ENCODE assay signal across 31 cellular contexts in the genomic region with DNA sequence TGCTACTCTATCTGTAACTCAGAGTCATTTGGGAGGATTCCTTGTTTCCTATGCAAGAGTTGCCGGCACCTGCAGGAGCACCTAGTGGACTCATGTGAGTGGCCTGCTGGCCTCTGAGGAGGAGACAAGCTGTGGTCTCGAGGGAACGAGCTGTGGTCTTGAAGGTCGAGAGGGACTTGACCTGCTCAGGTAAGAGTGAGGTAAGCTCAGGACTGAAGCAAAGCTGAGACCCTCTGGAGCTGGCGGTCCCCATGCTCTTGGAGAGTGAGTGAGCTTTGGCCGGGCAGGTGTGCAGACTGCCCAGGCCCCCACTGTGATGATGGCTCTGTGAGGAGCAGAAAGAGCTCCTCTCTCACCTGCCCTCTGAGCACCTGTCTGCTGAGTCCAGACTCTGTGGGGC.
"Had no signal": no experiment of that assay in that cellular context is flagged by ENCODE, and none has a peak within 500 bp of the region (broad histone marks: within the 10 kb centered on the region; RNA-seq: fewer than 3 reads in every experiment).

No MANE protein-coding gene starts in this region.

- H3K27me3 ChIP-seq: adrenal gland, body of pancreas, esophagus squamous epithelium had no signal

- H3K36me3 Mint-ChIP-seq: activated CD4-positive, alpha-beta memory T cell treated with anti-CD3 and anti-CD28 coated beads for 36 hours; activated naive CD8-positive, alpha-beta T cell treated with anti-CD3 and anti-CD28 coated beads for 36 hours had no signal

- H3K4me1 ChIP-seq: adrenal gland, body of pancreas had no signal

- H3K27ac ChIP-seq: adrenal gland, body of pancreas, esophagus squamous epithelium had no signal

- H3K4me3 ChIP-seq: adrenal gland, body of pancreas, esophagus squamous epithelium had no signal

- H3K9me3 Mint-ChIP-seq: activated CD4-positive, alpha-beta memory T cell treated with anti-CD3 and anti-CD28 coated beads for 36 hours; activated naive CD4-positive, alpha-beta T cell treated with anti-CD3 and anti-CD28 coated beads for 36 hours; activated naive CD4-positive, alpha-beta T cell treated with anti-CD3 and anti-CD28 coated beads, Interleukin-2, amount 50 U/mL, for 24 hours; activated naive CD8-positive, alpha-beta T cell treated with anti-CD3 and anti-CD28 coated beads for 36 hours; activated naive CD8-positive, alpha-beta T cell treated with anti-CD3 and anti-CD28 coated beads, Interleukin-2, amount 50 U/mL, for 24 hours; activated T-helper 1 cell treated with anti-CD3 and anti-CD28 coated beads, Interleukin-12 subunit alpha, Interleukin-12 subunit beta, Interleukin-2, Interleukin-4 antibody, amounts not matched to agents 30 ng/mL and 10 ng/mL and 1 ng/mL, durations not matched to agents 14 hours and 24 hours and 36 hours had no signal

- H3K27ac Mint-ChIP-seq: activated CD4-positive, alpha-beta memory T cell treated with anti-CD3 and anti-CD28 coated beads for 36 hours; activated CD4-positive, alpha-beta T cell treated with anti-CD3 and anti-CD28 coated beads for 36 hours; activated CD4-positive, alpha-beta T cell treated with anti-CD3 and anti-CD28 coated beads, Interleukin-2, amount 10 ng/mL, durations not matched to agents 24 days and 14 days; activated CD8-positive, alpha-beta memory T cell treated with anti-CD3 and anti-CD28 coated beads, Interleukin-2, amount 10 ng/mL, durations not matched to agents 7 days and 5 days; activated CD8-positive, alpha-beta T cell treated with anti-CD3 and anti-CD28 coated beads, Interleukin-2, amount 10 ng/mL, durations not matched to agents 7 days and 5 days; activated naive CD4-positive, alpha-beta T cell treated with anti-CD3 and anti-CD28 coated beads for 36 hours; activated naive CD4-positive, alpha-beta T cell treated with anti-CD3 and anti-CD28 coated beads, Interleukin-2, amount 50 U/mL, for 24 hours; activated naive CD8-positive, alpha-beta T cell treated with anti-CD3 and anti-CD28 coated beads for 36 hours; activated naive CD8-positive, alpha-beta T cell treated with anti-CD3 and anti-CD28 coated beads, Interleukin-2, amount 50 U/mL, for 24 hours; activated T-helper 1 cell treated with anti-CD3 and anti-CD28 coated beads, Interleukin-12 subunit alpha, Interleukin-12 subunit beta, Interleukin-2, Interleukin-4 antibody, amounts not matched to agents 30 ng/mL and 10 ng/mL and 1 ng/mL, durations not matched to agents 14 hours and 24 hours and 36 hours; activated T-helper 2 cell treated with anti-CD3 and anti-CD28 coated beads, Interferon-gamma antibody, Interleukin-2, Interleukin-4, amounts not matched to agents 10 μg/mL and 5 μg/mL and 100 μg/mL, durations not matched to agents 14 hours and 24 hours and 36 hours; effector memory CD8-positive, alpha-beta T cell had no signal

- H3K36me3 ChIP-seq: adrenal gland, esophagus squamous epithelium had no signal

- H3K4me1 Mint-ChIP-seq: activated CD4-positive, alpha-beta T cell treated with anti-CD3 and anti-CD28 coated beads for 36 hours; activated naive CD4-positive, alpha-beta T cell treated with anti-CD3 and anti-CD28 coated beads, Interleukin-2, amount 50 U/mL, for 24 hours; activated naive CD8-positive, alpha-beta T cell treated with anti-CD3 and anti-CD28 coated beads for 36 hours; activated naive CD8-positive, alpha-beta T cell treated with anti-CD3 and anti-CD28 coated beads, Interleukin-2, amount 50 U/mL, for 24 hours had no signal

- H3K9me3 ChIP-seq: adrenal gland, body of pancreas, esophagus squamous epithelium had no signal

- ATAC-seq: activated CD4-positive, alpha-beta T cell treated with anti-CD3 and anti-CD28 coated beads for 36 hours; activated CD8-positive, alpha-beta memory T cell treated with anti-CD3 and anti-CD28 coated beads, Interleukin-2, amount 10 ng/mL, durations not matched to agents 7 days and 5 days; activated CD8-positive, alpha-beta T cell treated with anti-CD3 and anti-CD28 coated beads, Interleukin-2, amount 10 ng/mL, durations not matched to agents 7 days and 5 days; activated naive CD8-positive, alpha-beta T cell treated with anti-CD3 and anti-CD28 coated beads, Interleukin-2, amount 50 U/mL, for 24 hours; body of pancreas; effector memory CD8-positive, alpha-beta T cell had no signal

- H3K4me3 Mint-ChIP-seq: activated CD4-positive, alpha-beta memory T cell treated with anti-CD3 and anti-CD28 coated beads for 36 hours; activated CD4-positive, alpha-beta T cell treated with anti-CD3 and anti-CD28 coated beads for 36 hours; activated CD4-positive, alpha-beta T cell treated with anti-CD3 and anti-CD28 coated beads, Interleukin-2, amount 10 ng/mL, durations not matched to agents 24 days and 14 days; activated CD8-positive, alpha-beta memory T cell treated with anti-CD3 and anti-CD28 coated beads, Interleukin-2, amount 10 ng/mL, durations not matched to agents 7 days and 5 days; activated CD8-positive, alpha-beta T cell treated with anti-CD3 and anti-CD28 coated beads, Interleukin-2, amount 10 ng/mL, durations not matched to agents 7 days and 5 days; activated naive CD4-positive, alpha-beta T cell treated with anti-CD3 and anti-CD28 coated beads for 36 hours; activated naive CD4-positive, alpha-beta T cell treated with anti-CD3 and anti-CD28 coated beads, Interleukin-2, amount 50 U/mL, for 24 hours; activated naive CD8-positive, alpha-beta T cell treated with anti-CD3 and anti-CD28 coated beads for 36 hours; activated naive CD8-positive, alpha-beta T cell treated with anti-CD3 and anti-CD28 coated beads, Interleukin-2, amount 50 U/mL, for 24 hours; activated T-helper 1 cell treated with anti-CD3 and anti-CD28 coated beads, Interleukin-12 subunit alpha, Interleukin-12 subunit beta, Interleukin-2, Interleukin-4 antibody, amounts not matched to agents 30 ng/mL and 10 ng/mL and 1 ng/mL, durations not matched to agents 14 hours and 24 hours and 36 hours; effector memory CD8-positive, alpha-beta T cell had no signal

- DNase-seq: activated CD4-positive, alpha-beta memory T cell treated with anti-CD3 and anti-CD28 coated beads for 36 hours; activated CD4-positive, alpha-beta T cell treated with anti-CD3 and anti-CD28 coated beads for 36 hours; activated CD4-positive, alpha-beta T cell treated with anti-CD3 and anti-CD28 coated beads, Interleukin-2, amount 10 ng/mL, durations not matched to agents 24 days and 14 days; activated CD4-positive, CD25-positive, alpha-beta regulatory T cell; activated CD4-positive, CD25-positive, alpha-beta regulatory T cell treated with anti-CD3 and anti-CD28 coated beads, Interleukin-2, amount 50 U/mL, for 72 hours; activated CD8-positive, alpha-beta memory T cell treated with anti-CD3 and anti-CD28 coated beads, Interleukin-2, amount 10 ng/mL, durations not matched to agents 7 days and 5 days; activated CD8-positive, alpha-beta memory T cell treated with anti-CD3 and anti-CD28 coated beads, Interleukin-2, amount 50 U/mL, for 4 hours; activated CD8-positive, alpha-beta T cell treated with anti-CD3 and anti-CD28 coated beads, Interleukin-2, amount 10 ng/mL, durations not matched to agents 7 days and 5 days; activated effector memory CD4-positive, alpha-beta T cell treated with anti-CD3 and anti-CD28 coated beads, Interleukin-2, amount 50 U/mL, for 16 hours; activated naive CD4-positive, alpha-beta T cell treated with anti-CD3 and anti-CD28 coated beads for 36 hours; activated naive CD8-positive, alpha-beta T cell treated with anti-CD3 and anti-CD28 coated beads for 36 hours; activated naive CD8-positive, alpha-beta T cell treated with anti-CD3 and anti-CD28 coated beads, Interleukin-2, amount 50 U/mL, for 24 hours; activated T-cell treated with anti-CD3 and anti-CD28 coated beads, Interleukin-2, amount 50 U/mL, for 1 hour; activated T-cell treated with anti-CD3 and anti-CD28 coated beads, Interleukin-2, amount 50 U/mL, for 48 hours; adrenal gland; amygdala; aorta; body of pancreas; caudate nucleus; cortex of kidney; dermis blood vessel endothelial cell; effector CD4-positive, alpha-beta T cell; effector memory CD8-positive, alpha-beta T cell; erythroblast; esophagus squamous epithelium; foreskin melanocyte; head of caudate nucleus; T-helper 2 cell had no signal
